Comparison of ENCODE assay signal across 1 cellular context in the genomic region with DNA sequence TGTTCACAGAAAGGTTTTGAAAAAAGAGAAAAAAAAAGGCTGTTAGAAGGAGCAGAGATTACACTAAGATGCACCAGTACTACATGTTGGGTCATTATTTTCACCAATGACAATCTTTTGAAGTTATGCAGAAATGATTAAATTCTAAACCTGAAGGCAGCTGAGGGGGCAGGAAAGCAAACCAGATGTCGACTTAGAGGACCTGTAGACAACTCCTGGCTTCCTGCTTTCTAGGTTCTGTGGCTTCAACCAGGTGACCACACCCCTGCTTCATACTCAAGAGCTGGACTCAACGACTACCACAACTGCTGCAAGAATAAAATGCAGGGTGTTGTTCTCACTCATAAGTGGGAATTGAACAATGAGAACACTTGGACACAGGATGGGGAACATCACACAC.
TF ChIP-seq lines count a peak whose summit lies in the region.

No MANE protein-coding gene starts in this region.

TF ChIP-seq in HCT116, 20 proteins besides CTCF, POLR2A, EP300 and RAD21:
- no peak for TF ChIP-seq YY1 (IDR thresholded peaks at IDR 0.05; ENCODE audit: extremely low read depth, insufficient replicate concordance, low read depth, low read length)
- no peak for TF ChIP-seq POLR2AphosphoS5 (IDR thresholded peaks at IDR 0.05; ENCODE audit: low read depth, low read length)
- no peak for TF ChIP-seq SRF (IDR thresholded peaks at IDR 0.05; ENCODE audit: low read depth)
- no peak for TF ChIP-seq MAX (IDR thresholded peaks at IDR 0.05)
- TF ChIP-seq JUND (IDR thresholded peaks at IDR 0.05) = no peak
- TF ChIP-seq, protein P1, sequence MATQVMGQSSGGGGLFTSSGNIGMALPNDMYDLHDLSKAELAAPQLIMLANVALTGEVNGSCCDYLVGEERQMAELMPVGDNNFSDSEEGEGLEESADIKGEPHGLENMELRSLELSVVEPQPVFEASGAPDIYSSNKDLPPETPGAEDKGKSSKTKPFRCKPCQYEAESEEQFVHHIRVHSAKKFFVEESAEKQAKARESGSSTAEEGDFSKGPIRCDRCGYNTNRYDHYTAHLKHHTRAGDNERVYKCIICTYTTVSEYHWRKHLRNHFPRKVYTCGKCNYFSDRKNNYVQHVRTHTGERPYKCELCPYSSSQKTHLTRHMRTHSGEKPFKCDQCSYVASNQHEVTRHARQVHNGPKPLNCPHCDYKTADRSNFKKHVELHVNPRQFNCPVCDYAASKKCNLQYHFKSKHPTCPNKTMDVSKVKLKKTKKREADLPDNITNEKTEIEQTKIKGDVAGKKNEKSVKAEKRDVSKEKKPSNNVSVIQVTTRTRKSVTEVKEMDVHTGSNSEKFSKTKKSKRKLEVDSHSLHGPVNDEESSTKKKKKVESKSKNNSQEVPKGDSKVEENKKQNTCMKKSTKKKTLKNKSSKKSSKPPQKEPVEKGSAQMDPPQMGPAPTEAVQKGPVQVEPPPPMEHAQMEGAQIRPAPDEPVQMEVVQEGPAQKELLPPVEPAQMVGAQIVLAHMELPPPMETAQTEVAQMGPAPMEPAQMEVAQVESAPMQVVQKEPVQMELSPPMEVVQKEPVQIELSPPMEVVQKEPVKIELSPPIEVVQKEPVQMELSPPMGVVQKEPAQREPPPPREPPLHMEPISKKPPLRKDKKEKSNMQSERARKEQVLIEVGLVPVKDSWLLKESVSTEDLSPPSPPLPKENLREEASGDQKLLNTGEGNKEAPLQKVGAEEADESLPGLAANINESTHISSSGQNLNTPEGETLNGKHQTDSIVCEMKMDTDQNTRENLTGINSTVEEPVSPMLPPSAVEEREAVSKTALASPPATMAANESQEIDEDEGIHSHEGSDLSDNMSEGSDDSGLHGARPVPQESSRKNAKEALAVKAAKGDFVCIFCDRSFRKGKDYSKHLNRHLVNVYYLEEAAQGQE (IDR thresholded peaks at IDR 0.05; ENCODE audit: low read depth) = no peak
- TF ChIP-seq CBX3 (IDR thresholded peaks at IDR 0.05; ENCODE audit: low read depth) = no peak
- no peak for TF ChIP-seq ZFX (IDR thresholded peaks at IDR 0.05)
- TF ChIP-seq FOSL1 (IDR thresholded peaks at IDR 0.05; ENCODE audit: low read depth) = no peak
- no peak for TF ChIP-seq SP1 (IDR thresholded peaks at IDR 0.05; ENCODE audit: low read depth)
- TF ChIP-seq EGR1 (IDR thresholded peaks at IDR 0.05; ENCODE audit: low read depth) = no peak; the same call in 1 of the 2 replicates
- no peak for TF ChIP-seq CEBPB (IDR thresholded peaks at IDR 0.05; ENCODE audit: low read depth)
- TF ChIP-seq SIN3A (IDR thresholded peaks at IDR 0.05; ENCODE audit: low read depth) = no peak
